In the genomic region with DNA sequence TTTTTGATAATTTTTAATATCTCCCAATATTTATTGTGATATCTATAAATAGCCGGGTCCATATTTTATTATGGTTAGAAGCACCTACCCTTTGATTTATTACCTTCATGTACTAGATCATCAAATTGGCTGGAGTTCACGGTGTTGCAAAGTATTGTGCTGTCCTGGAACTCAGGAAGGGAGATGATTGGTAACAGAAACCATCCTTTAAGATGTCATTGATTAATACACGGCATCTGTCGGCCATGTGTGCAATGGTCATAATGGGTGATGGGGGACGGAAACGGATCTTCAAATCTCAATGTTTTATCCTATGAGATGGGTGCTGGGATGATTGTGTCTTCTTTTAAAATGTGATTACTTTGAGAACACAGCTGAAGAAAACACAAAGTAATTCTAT, we compare ENCODE assay signal across 24 cellular contexts.
"Had no signal": no experiment of that assay in that cellular context is flagged by ENCODE, and none has a peak within 500 bp of the region (broad histone marks: within the 10 kb centered on the region; RNA-seq: fewer than 3 reads in every experiment).

No MANE protein-coding gene starts in this region.

- H3K4me3 ChIP-seq: neural progenitor cell, ovary, psoas muscle, right lobe of liver, sigmoid colon, stomach, thoracic aorta, thyroid gland, tibial nerve, upper lobe of left lung, vagina had no signal

- ATAC-seq: natural killer cell; psoas muscle; right cardiac atrium; right lobe of liver; stimulated activated effector memory CD8-positive, alpha-beta T cell treated with anti-CD3 and anti-CD28 coated beads, Interleukin-12 subunit alpha, Interleukin-12 subunit beta, amount 100 ng/mL, for 72 hours; stimulated activated naive B cell treated with anti-CD40 and anti-IgM and Interleukin-4, amounts not matched to agents 10 μg/mL and 1 μg/mL and 100 μg/mL, for 72 hours had no signal

- DNase-seq: natural killer cell; occipital lobe; ovary; posterior cingulate gyrus; psoas muscle; right cardiac atrium; right lobe of liver; sigmoid colon; small intestine; stimulated activated CD4-positive, alpha-beta T cell treated with anti-CD3 and anti-CD28 coated beads, Interleukin-15, amount 100 ng/mL, for 24 hours; stimulated activated CD4-positive, alpha-beta T cell treated with anti-CD3 and anti-CD28 coated beads, Interleukin-2, amount 100 ng/mL, for 24 hours; stimulated activated CD4-positive, alpha-beta T cell treated with anti-CD3 and anti-CD28 coated beads, Interleukin-2, amount 100 ng/mL, for 48 hours; stimulated activated CD4-positive, alpha-beta T cell treated with anti-CD3 and anti-CD28 coated beads, Interleukin-4, amount 100 ng/mL, for 24 hours; stimulated activated naive B cell treated with anti-CD40 and anti-IgM and Interleukin-4, amounts not matched to agents 10 μg/mL and 1 μg/mL and 100 μg/mL, for 72 hours; stimulated activated naive CD4-positive, alpha-beta T cell treated with Interleukin-2 at 50 U/mL for 16 hours; stomach; thyroid gland; trophoblast cell; upper lobe of left lung had no signal
